In genomic region chr14:68651075-68651474, GRCh38 we compare ENCODE assay signal across 21 cellular contexts.
DNase-seq lines count a peak whose midpoint lies in the region; ATAC-seq and TF ChIP-seq lines count a peak whose summit lies in the region.
"Had no signal": no experiment of that assay in that cellular context is flagged by ENCODE, and none has a peak within 500 bp of the region (broad histone marks: within the 10 kb centered on the region; RNA-seq: fewer than 3 reads in every experiment).

No MANE protein-coding gene starts in this region.

- H3K36me3 ChIP-seq in colonic mucosa (no peaks in the 10 kb centered on the region), mucosa of rectum (ENCODE audit: control insufficient read depth in 2 of 2, insufficient read depth in 2 of 2, low read length in 2 of 2) (no peaks in the 10 kb centered on the region), stomach smooth muscle (ENCODE audit: control insufficient read depth in 2 of 2, insufficient read depth in 2 of 2, low read length in 2 of 2) (no peaks in the 10 kb centered on the region)
- H3K36me3 ChIP-seq: neutrophil had no signal

- H3K4me3 ChIP-seq in colonic mucosa: no peak overlapping the region
- no peak overlapping the region for H3K4me3 ChIP-seq in mucosa of rectum (ENCODE audit: low read length in 2 of 2)
- no peak overlapping the region for H3K4me3 ChIP-seq in stomach smooth muscle (ENCODE audit: low read length in 2 of 2)
- H3K4me3 ChIP-seq: GM23338, K562 had no signal

- H3K27me3 ChIP-seq in colonic mucosa: no peaks in the 10 kb centered on the region
- no peaks in the 10 kb centered on the region for H3K27me3 ChIP-seq in mucosa of rectum (ENCODE audit: control insufficient read depth in 2 of 2, insufficient read depth in 2 of 2, low read length in 2 of 2)
- H3K27me3 ChIP-seq in stomach smooth muscle (ENCODE audit: control insufficient read depth in 1 of 2, insufficient read depth in 2 of 2, low read length in 2 of 2): no peaks in the 10 kb centered on the region
- H3K27me3 ChIP-seq: neutrophil had no signal

- H3K36me3 Mint-ChIP-seq in activated CD4-positive, alpha-beta memory T cell treated with anti-CD3 and anti-CD28 coated beads, Interleukin-2, amount 10 ng/mL, durations not matched to agents 7 days and 5 days (ENCODE audit: low read depth): no peaks in the 10 kb centered on the region
- H3K36me3 Mint-ChIP-seq in activated CD4-positive, alpha-beta memory T cell treated with anti-CD3 and anti-CD28 coated beads for 36 hours: no peaks in the 10 kb centered on the region
- H3K36me3 Mint-ChIP-seq in activated T-helper 17 cell treated with anti-CD3 and anti-CD28 coated beads, Interleukin-2, amount 50 U/mL, for 72 hours (ENCODE audit: low read depth): no peaks in the 10 kb centered on the region

- peaks cover 5% of the 10 kb centered on the region for H3K4me1 Mint-ChIP-seq in activated CD4-positive, alpha-beta memory T cell treated with anti-CD3 and anti-CD28 coated beads, Interleukin-2, amount 10 ng/mL, durations not matched to agents 7 days and 5 days
- H3K4me1 Mint-ChIP-seq in activated CD4-positive, alpha-beta memory T cell treated with anti-CD3 and anti-CD28 coated beads for 36 hours (ENCODE audit: low read depth): peaks cover 3% of the 10 kb centered on the region
- peaks cover 5% of the 10 kb centered on the region for H3K4me1 Mint-ChIP-seq in activated T-helper 17 cell treated with anti-CD3 and anti-CD28 coated beads, Interleukin-2, amount 50 U/mL, for 72 hours

- peak; percentile 8 for DNase-seq in activated CD4-positive, alpha-beta memory T cell treated with anti-CD3 and anti-CD28 coated beads, Interleukin-2, amount 10 ng/mL, durations not matched to agents 7 days and 5 days
- DNase-seq in activated CD4-positive, alpha-beta memory T cell treated with anti-CD3 and anti-CD28 coated beads for 36 hours: no peak
- peak; percentile 9 for DNase-seq in colonic mucosa
- DNase-seq in NCI-H2029 treated with DMSO at 0.1 percent for 48 hours (lab: John Stamatoyannopoulos, UW): no peak
- DNase-seq: activated CD4-positive, alpha-beta T cell treated with anti-CD3 and anti-CD28 coated beads for 48 hours; activated naive CD4-positive, alpha-beta T cell treated with Interleukin-2 at 50 U/mL for 16 hours; DMS79 treated with DMSO at 0.1 percent for 48 hours; left cardiac atrium; MM.1S; NCI-H774; SHP77 treated with DMSO at 0.1 percent for 48 hours; stimulated activated CD4-positive, alpha-beta T cell treated with anti-CD3 and anti-CD28 coated beads, Interleukin-15, amount 100 ng/mL, for 24 hours had no signal

- no peaks in the 10 kb centered on the region for H3K9me3 Mint-ChIP-seq in activated CD4-positive, alpha-beta memory T cell treated with anti-CD3 and anti-CD28 coated beads, Interleukin-2, amount 10 ng/mL, durations not matched to agents 7 days and 5 days
- H3K9me3 Mint-ChIP-seq in activated CD4-positive, alpha-beta memory T cell treated with anti-CD3 and anti-CD28 coated beads for 36 hours: no peaks in the 10 kb centered on the region
- H3K9me3 Mint-ChIP-seq in activated T-helper 17 cell treated with anti-CD3 and anti-CD28 coated beads, Interleukin-2, amount 50 U/mL, for 72 hours: no peaks in the 10 kb centered on the region
- H3K9me3 Mint-ChIP-seq: central memory CD8-positive, alpha-beta T cell; GM23338 had no signal

- POLR2A ChIA-PET in activated CD4-positive, alpha-beta memory T cell treated with anti-CD3 and anti-CD28 coated beads, Interleukin-2, amount 10 ng/mL, durations not matched to agents 7 days and 5 days (lab: Charles Lee): no interaction called here
- POLR2A ChIA-PET in activated CD4-positive, alpha-beta memory T cell treated with anti-CD3 and anti-CD28 coated beads for 36 hours (lab: Charles Lee): no interaction called here

- ATAC-seq in GM18868 (IDR thresholded peaks at IDR 0.05; ENCODE audit: unreplicated experiment): no peak
- ATAC-seq in activated T-helper 17 cell treated with anti-CD3 and anti-CD28 coated beads, Interleukin-2, amount 50 U/mL, for 72 hours (replicated peaks): no peak
- ATAC-seq: GM23338 had no signal

- no peak for TF ChIP-seq CTCF in colonic mucosa (IDR thresholded peaks at IDR 0.05)

- H3K27ac ChIP-seq in colonic mucosa (peak overlapping the region; percentile 25), mucosa of rectum (ENCODE audit: low read depth in 2 of 2, low read length in 2 of 2) (peak overlapping the region; percentile 23 to 72), stomach smooth muscle (ENCODE audit: low read length) (peak overlapping the region; percentile 97)
- H3K27ac ChIP-seq: 22Rv1, neutrophil had no signal

- H3K4me3 Mint-ChIP-seq in activated CD4-positive, alpha-beta memory T cell treated with anti-CD3 and anti-CD28 coated beads, Interleukin-2, amount 10 ng/mL, durations not matched to agents 7 days and 5 days: no peak overlapping the region
- no peak overlapping the region for H3K4me3 Mint-ChIP-seq in activated CD4-positive, alpha-beta memory T cell treated with anti-CD3 and anti-CD28 coated beads for 36 hours
- H3K4me3 Mint-ChIP-seq in activated T-helper 17 cell treated with anti-CD3 and anti-CD28 coated beads, Interleukin-2, amount 50 U/mL, for 72 hours: no peak overlapping the region
- H3K4me3 Mint-ChIP-seq: central memory CD8-positive, alpha-beta T cell; GM23338 had no signal

- no peaks in the 10 kb centered on the region for H3K9me3 ChIP-seq in colonic mucosa
- no peaks in the 10 kb centered on the region for H3K9me3 ChIP-seq in mucosa of rectum (ENCODE audit: control insufficient read depth in 2 of 2, low read length in 2 of 2)
- no peaks in the 10 kb centered on the region for H3K9me3 ChIP-seq in stomach smooth muscle (ENCODE audit: control insufficient read depth in 2 of 2, low read length in 2 of 2)
- H3K9me3 ChIP-seq: neutrophil had no signal

- H3K4me1 ChIP-seq in colonic mucosa (no peaks in the 10 kb centered on the region), mucosa of rectum (ENCODE audit: control insufficient read depth in 2 of 2, insufficient read depth in 2 of 2, low read length in 2 of 2) (peaks cover 0 to 3% of the 10 kb centered on the region in 2 donors), stomach smooth muscle (ENCODE audit: control insufficient read depth, insufficient read depth, low read length) (peaks cover 58% of the 10 kb centered on the region)

- H3K27ac Mint-ChIP-seq in activated CD4-positive, alpha-beta memory T cell treated with anti-CD3 and anti-CD28 coated beads, Interleukin-2, amount 10 ng/mL, durations not matched to agents 7 days and 5 days: no peak overlapping the region
- H3K27ac Mint-ChIP-seq in activated CD4-positive, alpha-beta memory T cell treated with anti-CD3 and anti-CD28 coated beads for 36 hours: no peak overlapping the region
- no peak overlapping the region for H3K27ac Mint-ChIP-seq in activated T-helper 17 cell treated with anti-CD3 and anti-CD28 coated beads, Interleukin-2, amount 50 U/mL, for 72 hours
- H3K27ac Mint-ChIP-seq: GM23338 had no signal

- CTCF ChIA-PET in activated CD4-positive, alpha-beta memory T cell treated with anti-CD3 and anti-CD28 coated beads, Interleukin-2, amount 10 ng/mL, durations not matched to agents 7 days and 5 days (lab: Charles Lee): no interaction called here
- CTCF ChIA-PET in activated CD4-positive, alpha-beta memory T cell treated with anti-CD3 and anti-CD28 coated beads for 36 hours (lab: Charles Lee): no interaction called here

- intact Hi-C loops in activated CD4-positive, alpha-beta memory T cell treated with anti-CD3 and anti-CD28 coated beads for 36 hours (cut with micrococcal nuclease): no loop called here
- intact Hi-C loops in colonic mucosa (cut with DNase I): no loop called here

- no peaks in the 10 kb centered on the region for H3K27me3 Mint-ChIP-seq in activated CD4-positive, alpha-beta memory T cell treated with anti-CD3 and anti-CD28 coated beads, Interleukin-2, amount 10 ng/mL, durations not matched to agents 7 days and 5 days
- no peaks in the 10 kb centered on the region for H3K27me3 Mint-ChIP-seq in activated CD4-positive, alpha-beta memory T cell treated with anti-CD3 and anti-CD28 coated beads for 36 hours
- H3K27me3 Mint-ChIP-seq in activated T-helper 17 cell treated with anti-CD3 and anti-CD28 coated beads, Interleukin-2, amount 50 U/mL, for 72 hours: no peaks in the 10 kb centered on the region
- H3K27me3 Mint-ChIP-seq: central memory CD8-positive, alpha-beta T cell had no signal

- no peak overlapping the region for H3K9ac ChIP-seq in colonic mucosa (ENCODE audit: low read depth in 2 of 2, low read length in 2 of 2)
- no peak overlapping the region for H3K9ac ChIP-seq in mucosa of rectum (ENCODE audit: low read depth in 1 of 2, low read length in 2 of 2)
- peak overlapping the region; percentile 60 to 73 for H3K9ac ChIP-seq in stomach smooth muscle (ENCODE audit: low read length in 2 of 2)

Comparison
In these comparisons a context has a peak if more than half of its experiments do, and no peak if none do; other contexts are left out.
1. DNase-seq: peak in activated CD4-positive, alpha-beta memory T cell treated with anti-CD3 and anti-CD28 coated beads, Interleukin-2, amount 10 ng/mL, durations not matched to agents 7 days and 5 days (single experiment) and colonic mucosa (single experiment); none in activated CD4-positive, alpha-beta memory T cell treated with anti-CD3 and anti-CD28 coated beads for 36 hours (single experiment) and NCI-H2029 treated with DMSO at 0.1 percent for 48 hours (single experiment).
2. H3K27ac ChIP-seq: peak in every context shown above with its lines; median percentile 97 in stomach smooth muscle; 48 in mucosa of rectum; 25 in colonic mucosa.
3. H3K9ac ChIP-seq: peak in stomach smooth muscle (2 of 2); none in colonic mucosa (0 of 2) and mucosa of rectum (0 of 2).